ENCODE assay signal across 2 cellular contexts in the genomic region with DNA sequence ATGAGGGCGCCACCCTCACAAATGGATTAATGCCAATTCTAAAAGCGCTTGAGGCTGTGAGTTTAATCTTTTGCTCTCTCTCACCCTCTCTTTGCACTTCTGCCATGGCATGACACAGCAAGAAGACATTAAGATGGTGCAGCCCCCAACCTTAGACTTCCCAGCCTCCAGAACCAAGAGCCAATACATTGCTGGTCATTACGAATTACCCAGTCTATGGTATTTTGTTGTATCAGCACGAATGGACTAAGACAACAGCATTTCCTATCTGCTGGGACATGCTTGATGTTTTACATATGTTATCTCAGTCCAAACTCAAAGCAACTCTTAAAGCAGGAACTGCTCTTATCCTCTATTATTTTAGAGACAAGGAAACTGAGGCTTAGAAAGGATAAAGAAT.
A peak's percentile ranks its signal among the peaks of the same experiment; 100 is the strongest.
TF ChIP-seq lines count a peak whose summit lies in the region.

No MANE protein-coding gene starts in this region.

TF ChIP-seq in IMR-90, 13 proteins besides CTCF, POLR2A, EP300 and RAD21:
- TF ChIP-seq NFE2L2 (IDR thresholded peaks at IDR 0.05; ENCODE audit: low read depth, low read length) (no peak), MXI1 (IDR thresholded peaks at IDR 0.05; ENCODE audit: borderline replicate concordance, low read depth, low read length) (no peak), RFX5 (IDR thresholded peaks at IDR 0.05; ENCODE audit: low read depth, low read length) (no peak), RCOR1 (IDR thresholded peaks at IDR 0.05; ENCODE audit: insufficient replicate concordance, low read length) (no peak), SMC3 (IDR thresholded peaks at IDR 0.05; ENCODE audit: low read depth, low read length) (no peak), BHLHE40 (IDR thresholded peaks at IDR 0.05; ENCODE audit: low read depth, low read length) (no peak), FOS (IDR thresholded peaks at IDR 0.05; ENCODE audit: low read depth, low read length) (no peak), CHD1 (IDR thresholded peaks at IDR 0.05; ENCODE audit: low read depth, low read length) (no peak), CEBPB (IDR thresholded peaks at IDR 0.05; ENCODE audit: low read depth, low read length) (no peak), MAZ (IDR thresholded peaks at IDR 0.05; ENCODE audit: borderline replicate concordance, low read depth, low read length) (no peak), MAFK (IDR thresholded peaks at IDR 0.05; ENCODE audit: low read depth, low read length) (no peak)
- TF ChIP-seq, protein P1, sequence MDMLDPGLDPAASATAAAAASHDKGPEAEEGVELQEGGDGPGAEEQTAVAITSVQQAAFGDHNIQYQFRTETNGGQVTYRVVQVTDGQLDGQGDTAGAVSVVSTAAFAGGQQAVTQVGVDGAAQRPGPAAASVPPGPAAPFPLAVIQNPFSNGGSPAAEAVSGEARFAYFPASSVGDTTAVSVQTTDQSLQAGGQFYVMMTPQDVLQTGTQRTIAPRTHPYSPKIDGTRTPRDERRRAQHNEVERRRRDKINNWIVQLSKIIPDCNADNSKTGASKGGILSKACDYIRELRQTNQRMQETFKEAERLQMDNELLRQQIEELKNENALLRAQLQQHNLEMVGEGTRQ (IDR thresholded peaks at IDR 0.05; ENCODE audit: low read depth, low read length): no peak
- TF ChIP-seq, protein P2, sequence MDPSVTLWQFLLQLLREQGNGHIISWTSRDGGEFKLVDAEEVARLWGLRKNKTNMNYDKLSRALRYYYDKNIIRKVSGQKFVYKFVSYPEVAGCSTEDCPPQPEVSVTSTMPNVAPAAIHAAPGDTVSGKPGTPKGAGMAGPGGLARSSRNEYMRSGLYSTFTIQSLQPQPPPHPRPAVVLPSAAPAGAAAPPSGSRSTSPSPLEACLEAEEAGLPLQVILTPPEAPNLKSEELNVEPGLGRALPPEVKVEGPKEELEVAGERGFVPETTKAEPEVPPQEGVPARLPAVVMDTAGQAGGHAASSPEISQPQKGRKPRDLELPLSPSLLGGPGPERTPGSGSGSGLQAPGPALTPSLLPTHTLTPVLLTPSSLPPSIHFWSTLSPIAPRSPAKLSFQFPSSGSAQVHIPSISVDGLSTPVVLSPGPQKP (IDR thresholded peaks at IDR 0.05; ENCODE audit: borderline replicate concordance, low read depth, low read length): no peak
TF ChIP-seq in IMR-90: peak in this region for 0.

TF ChIP-seq in K562, 482 proteins besides CTCF, POLR2A, EP300 and RAD21:
- TF ChIP-seq, protein P3, sequence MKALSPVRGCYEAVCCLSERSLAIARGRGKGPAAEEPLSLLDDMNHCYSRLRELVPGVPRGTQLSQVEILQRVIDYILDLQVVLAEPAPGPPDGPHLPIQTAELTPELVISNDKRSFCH (CRISPR knock-in tag; IDR thresholded peaks at IDR 0.05): no peak
- TF ChIP-seq, protein P3 (tag; IDR thresholded peaks at IDR 0.05): no peak
- TF ChIP-seq NBN (IDR thresholded peaks at IDR 0.05; ENCODE audit: low read depth): no peak
- TF ChIP-seq SMAD1 (IDR thresholded peaks at IDR 0.05; ENCODE audit: low read depth, low read length, partially characterized antibody): no peak
- no peak for TF ChIP-seq SNRNP70 (optimal IDR thresholded peaks at IDR 0.05; ENCODE audit: low read depth, low read length)
- no peak for TF ChIP-seq HMG20A (CRISPR knock-in tag; conservative IDR thresholded peaks at IDR 0.05)
- TF ChIP-seq, protein P4, sequence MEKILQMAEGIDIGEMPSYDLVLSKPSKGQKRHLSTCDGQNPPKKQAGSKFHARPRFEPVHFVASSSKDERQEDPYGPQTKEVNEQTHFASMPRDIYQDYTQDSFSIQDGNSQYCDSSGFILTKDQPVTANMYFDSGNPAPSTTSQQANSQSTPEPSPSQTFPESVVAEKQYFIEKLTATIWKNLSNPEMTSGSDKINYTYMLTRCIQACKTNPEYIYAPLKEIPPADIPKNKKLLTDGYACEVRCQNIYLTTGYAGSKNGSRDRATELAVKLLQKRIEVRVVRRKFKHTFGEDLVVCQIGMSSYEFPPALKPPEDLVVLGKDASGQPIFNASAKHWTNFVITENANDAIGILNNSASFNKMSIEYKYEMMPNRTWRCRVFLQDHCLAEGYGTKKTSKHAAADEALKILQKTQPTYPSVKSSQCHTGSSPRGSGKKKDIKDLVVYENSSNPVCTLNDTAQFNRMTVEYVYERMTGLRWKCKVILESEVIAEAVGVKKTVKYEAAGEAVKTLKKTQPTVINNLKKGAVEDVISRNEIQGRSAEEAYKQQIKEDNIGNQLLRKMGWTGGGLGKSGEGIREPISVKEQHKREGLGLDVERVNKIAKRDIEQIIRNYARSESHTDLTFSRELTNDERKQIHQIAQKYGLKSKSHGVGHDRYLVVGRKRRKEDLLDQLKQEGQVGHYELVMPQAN (IDR thresholded peaks at IDR 0.05; ENCODE audit: borderline replicate concordance): no peak
- TF ChIP-seq SMAD3 (CRISPR knock-in tag; conservative IDR thresholded peaks at IDR 0.05): no peak
- peak; percentile 54; the same call in 1 of the 2 replicates for TF ChIP-seq ZNF316 (IDR thresholded peaks at IDR 0.05)
- no peak for TF ChIP-seq L3MBTL2 (IDR thresholded peaks at IDR 0.05)
- no peak for TF ChIP-seq TAL1 (IDR thresholded peaks at IDR 0.05)
- TF ChIP-seq CHCHD3 (CRISPR knock-in tag; IDR thresholded peaks at IDR 0.05): no peak
- TF ChIP-seq, protein P5, sequence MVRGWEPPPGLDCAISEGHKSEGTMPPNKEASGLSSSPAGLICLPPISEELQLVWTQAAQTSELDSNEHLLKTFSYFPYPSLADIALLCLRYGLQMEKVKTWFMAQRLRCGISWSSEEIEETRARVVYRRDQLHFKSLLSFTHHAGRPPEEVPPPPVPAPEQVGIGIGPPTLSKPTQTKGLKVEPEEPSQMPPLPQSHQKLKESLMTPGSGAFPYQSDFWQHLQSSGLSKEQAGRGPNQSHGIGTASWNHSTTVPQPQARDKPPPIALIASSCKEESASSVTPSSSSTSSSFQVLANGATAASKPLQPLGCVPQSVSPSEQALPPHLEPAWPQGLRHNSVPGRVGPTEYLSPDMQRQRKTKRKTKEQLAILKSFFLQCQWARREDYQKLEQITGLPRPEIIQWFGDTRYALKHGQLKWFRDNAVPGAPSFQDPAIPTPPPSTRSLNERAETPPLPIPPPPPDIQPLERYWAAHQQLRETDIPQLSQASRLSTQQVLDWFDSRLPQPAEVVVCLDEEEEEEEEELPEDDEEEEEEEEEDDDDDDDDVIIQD (CRISPR knock-in tag; IDR thresholded peaks at IDR 0.05): no peak
- no peak for TF ChIP-seq ETV6 (IDR thresholded peaks at IDR 0.05; ENCODE audit: borderline replicate concordance in 1 of 2, low read depth in 2 of 2, low read length in 1 of 2)
- no peak for TF ChIP-seq ETV6 (CRISPR knock-in tag; IDR thresholded peaks at IDR 0.05; ENCODE audit: borderline replicate concordance)
- no peak for TF ChIP-seq TARDBP (IDR thresholded peaks at IDR 0.05)
- TF ChIP-seq, protein P6, sequence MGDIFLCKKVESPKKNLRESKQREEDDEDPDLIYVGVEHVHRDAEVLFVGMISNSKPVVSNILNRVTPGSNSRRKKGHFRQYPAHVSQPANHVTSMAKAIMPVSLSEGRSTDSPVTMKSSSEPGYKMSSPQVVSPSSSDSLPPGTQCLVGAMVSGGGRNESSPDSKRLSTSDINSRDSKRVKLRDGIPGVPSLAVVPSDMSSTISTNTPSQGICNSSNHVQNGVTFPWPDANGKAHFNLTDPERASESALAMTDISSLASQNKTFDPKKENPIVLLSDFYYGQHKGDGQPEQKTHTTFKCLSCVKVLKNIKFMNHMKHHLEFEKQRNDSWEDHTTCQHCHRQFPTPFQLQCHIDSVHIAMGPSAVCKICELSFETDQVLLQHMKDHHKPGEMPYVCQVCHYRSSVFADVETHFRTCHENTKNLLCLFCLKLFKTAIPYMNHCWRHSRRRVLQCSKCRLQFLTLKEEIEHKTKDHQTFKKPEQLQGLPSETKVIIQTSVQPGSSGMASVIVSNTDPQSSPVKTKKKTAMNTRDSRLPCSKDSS (IDR thresholded peaks at IDR 0.05; ENCODE audit: low read depth, partially characterized antibody): no peak
- TF ChIP-seq MAFG (tag; conservative IDR thresholded peaks at IDR 0.05): peak; percentile 51
- no peak for TF ChIP-seq HOXB6 (CRISPR knock-in tag; IDR thresholded peaks at IDR 0.05; ENCODE audit: borderline replicate concordance)
- peak; percentile 43; the same call in 1 of the 2 replicates for TF ChIP-seq C11orf30 (IDR thresholded peaks at IDR 0.05; ENCODE audit: low read depth)
- TF ChIP-seq HDAC1 (IDR thresholded peaks at IDR 0.05): no peak
- no peak for TF ChIP-seq CHD4 (IDR thresholded peaks at IDR 0.05; ENCODE audit: insufficient read depth, insufficient replicate concordance, low read depth, low read length, poor library complexity, severe bottlenecking)
- no peak for TF ChIP-seq SP2 (IDR thresholded peaks at IDR 0.05; ENCODE audit: extremely low read depth, low read depth, low read length, poor library complexity, severe bottlenecking)
- TF ChIP-seq JUND (IDR thresholded peaks at IDR 0.05; ENCODE audit: borderline replicate concordance, low read depth, low read length): no peak
- TF ChIP-seq JUND (tag; IDR thresholded peaks at IDR 0.05; ENCODE audit: borderline replicate concordance, low read depth, low read length): no peak
- 0 out of 2 replicates have a peak, but pooled peaks have one; percentile 13 for TF ChIP-seq NFE2 (IDR thresholded peaks at IDR 0.05; ENCODE audit: low read depth)
- TF ChIP-seq, protein P7, sequence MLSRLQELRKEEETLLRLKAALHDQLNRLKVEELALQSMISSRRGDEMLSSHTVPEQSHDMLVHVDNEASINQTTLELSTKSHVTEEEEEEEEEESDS (CRISPR knock-in tag; IDR thresholded peaks at IDR 0.05): no peak
- no peak for TF ChIP-seq CCNT2 (IDR thresholded peaks at IDR 0.05; ENCODE audit: borderline replicate concordance, extremely low read depth, insufficient read length, low read depth, low read length)
- TF ChIP-seq, protein P8, sequence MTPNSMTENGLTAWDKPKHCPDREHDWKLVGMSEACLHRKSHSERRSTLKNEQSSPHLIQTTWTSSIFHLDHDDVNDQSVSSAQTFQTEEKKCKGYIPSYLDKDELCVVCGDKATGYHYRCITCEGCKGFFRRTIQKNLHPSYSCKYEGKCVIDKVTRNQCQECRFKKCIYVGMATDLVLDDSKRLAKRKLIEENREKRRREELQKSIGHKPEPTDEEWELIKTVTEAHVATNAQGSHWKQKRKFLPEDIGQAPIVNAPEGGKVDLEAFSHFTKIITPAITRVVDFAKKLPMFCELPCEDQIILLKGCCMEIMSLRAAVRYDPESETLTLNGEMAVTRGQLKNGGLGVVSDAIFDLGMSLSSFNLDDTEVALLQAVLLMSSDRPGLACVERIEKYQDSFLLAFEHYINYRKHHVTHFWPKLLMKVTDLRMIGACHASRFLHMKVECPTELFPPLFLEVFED (CRISPR knock-in tag; conservative IDR thresholded peaks at IDR 0.05): no peak
- TF ChIP-seq FOXJ3 (CRISPR knock-in tag; IDR thresholded peaks at IDR 0.05): no peak
- no peak for TF ChIP-seq ZNF764 (CRISPR knock-in tag; IDR thresholded peaks at IDR 0.05; ENCODE audit: low read depth)
- TF ChIP-seq ATF1 (CRISPR knock-in tag; IDR thresholded peaks at IDR 0.05): no peak
- TF ChIP-seq ATF1 (tag; IDR thresholded peaks at IDR 0.05): no peak
- TF ChIP-seq RBM34 (IDR thresholded peaks at IDR 0.05; ENCODE audit: borderline replicate concordance, insufficient read depth, low read length): no peak
